In the genomic region with DNA sequence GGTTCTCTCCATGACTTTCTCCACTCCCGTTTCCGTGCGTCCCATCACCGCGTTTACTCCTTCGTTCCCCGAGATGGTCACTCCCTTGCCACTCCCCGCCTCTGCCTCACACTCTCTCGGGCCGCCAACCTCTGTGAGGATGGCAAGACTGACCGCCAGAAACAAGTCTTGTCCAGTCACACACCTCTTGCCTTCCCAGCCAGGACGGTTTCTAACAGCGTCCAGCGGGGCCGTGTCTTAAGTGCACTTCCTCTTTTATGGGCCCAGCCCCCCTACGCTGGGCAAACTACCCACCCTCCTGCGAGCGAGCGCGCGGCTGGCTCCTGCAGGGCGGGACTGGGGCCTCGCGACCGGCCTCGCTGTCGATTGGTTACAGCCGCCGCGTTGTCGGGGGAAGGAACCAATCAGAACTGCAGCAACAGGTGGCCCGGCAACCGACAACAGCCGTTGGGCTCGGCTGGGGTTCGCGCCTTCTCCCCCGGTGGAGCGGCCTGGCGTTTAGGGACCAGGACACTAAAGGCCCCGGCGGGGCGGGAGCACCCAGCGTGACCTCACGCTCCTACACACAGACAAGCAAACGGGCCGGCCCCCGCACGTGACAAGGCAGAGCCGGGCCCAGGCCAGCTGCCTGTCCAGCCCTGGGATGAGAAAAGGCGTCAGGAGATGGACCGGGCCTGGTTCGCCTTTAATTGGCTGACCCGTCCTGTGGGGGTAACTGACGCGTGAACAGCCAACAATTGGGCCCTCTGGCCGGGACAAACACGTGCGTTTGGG, we compare ENCODE assay signal across 1 cellular context.
TF ChIP-seq lines count a peak whose summit lies in the region.

No MANE protein-coding gene starts in this region.

TF ChIP-seq in K562, 482 proteins besides CTCF, POLR2A, EP300 and RAD21 (continues in another document):
- TF ChIP-seq FOSL1 (tag; conservative IDR thresholded peaks at IDR 0.05) (peak; percentile 67), U2AF2 (optimal IDR thresholded peaks at IDR 0.05; ENCODE audit: low read depth, low read length) (no peak), ZZZ3 (IDR thresholded peaks at IDR 0.05) (no peak), MBD1 (CRISPR knock-in tag; IDR thresholded peaks at IDR 0.05) (no peak), NEUROD1 (IDR thresholded peaks at IDR 0.05; ENCODE audit: borderline replicate concordance, low read depth, low read length, partially characterized antibody) (peak; percentile 82), ZNF445 (CRISPR knock-in tag; IDR thresholded peaks at IDR 0.05; ENCODE audit: low read depth) (peak; percentile 35; the same call in 1 of the 2 replicates), TCF7L2 (IDR thresholded peaks at IDR 0.05; ENCODE audit: low read depth, low read length) (no peak), POLR3G (IDR thresholded peaks at IDR 0.05; ENCODE audit: extremely low read depth, insufficient read length, insufficient replicate concordance) (no peak), YY1 (IDR thresholded peaks at IDR 0.05; ENCODE audit: borderline replicate concordance in 1 of 3, control insufficient read depth in 1 of 3, extremely low read depth in 1 of 3, insufficient read depth in 3 of 3, insufficient read length in 1 of 3, insufficient replicate concordance in 2 of 3, low read depth in 1 of 3, low read length in 2 of 3) (no peak), NRF1 (conservative IDR thresholded peaks at IDR 0.05 in 1 of 2, IDR thresholded peaks at IDR 0.05 in 1 of 2) (peak; percentile 68 to 74), MGA (IDR thresholded peaks at IDR 0.05) (peak; percentile 98), ZNF717 (CRISPR knock-in tag; IDR thresholded peaks at IDR 0.05) (no peak), PRPF4 (IDR thresholded peaks at IDR 0.05; ENCODE audit: insufficient read depth, low read depth, low read length, poor library complexity, severe bottlenecking) (no peak), SIN3A (IDR thresholded peaks at IDR 0.05; ENCODE audit: borderline replicate concordance in 2 of 2, control insufficient read depth in 1 of 2, low read depth in 2 of 2, low read length in 2 of 2) (peak in 1 of 2 experiments; percentile 84; a peak in 1 of 4 replicates), PATZ1 (CRISPR knock-in tag; IDR thresholded peaks at IDR 0.05; ENCODE audit: borderline replicate concordance) (no peak), ZNF3 (CRISPR knock-in tag; IDR thresholded peaks at IDR 0.05) (no peak), SIX5 (IDR thresholded peaks at IDR 0.05; ENCODE audit: borderline replicate concordance in 1 of 2, insufficient read depth in 1 of 2, low read depth in 1 of 2, low read length in 2 of 2) (no peak), ZNF212 (CRISPR knock-in tag; IDR thresholded peaks at IDR 0.05) (peak; percentile 55; the same call in 1 of the 2 replicates), FOXO4 (CRISPR knock-in tag; IDR thresholded peaks at IDR 0.05) (peak; percentile 71; the same call in 1 of the 2 replicates), HNRNPL (IDR thresholded peaks at IDR 0.05; ENCODE audit: low read depth, low read length) (peak; percentile 52; the same call in 1 of the 2 replicates), FOXA1 (IDR thresholded peaks at IDR 0.05; ENCODE audit: borderline replicate concordance) (no peak), KAT7 (CRISPR knock-in tag; IDR thresholded peaks at IDR 0.05; ENCODE audit: borderline replicate concordance) (peak; percentile 70; the same call in 1 of the 2 replicates), ZNF583 (CRISPR knock-in tag; IDR thresholded peaks at IDR 0.05) (peak; percentile 92), TCFL5 (CRISPR knock-in tag; conservative IDR thresholded peaks at IDR 0.05) (peak; percentile 61; the same call in 1 of the 2 replicates), ZKSCAN8 (CRISPR knock-in tag; IDR thresholded peaks at IDR 0.05) (no peak), ZBTB5 (IDR thresholded peaks at IDR 0.05) (no peak), NFRKB (IDR thresholded peaks at IDR 0.05; ENCODE audit: low read depth) (peak; percentile 22)
- TF ChIP-seq, protein P1, sequence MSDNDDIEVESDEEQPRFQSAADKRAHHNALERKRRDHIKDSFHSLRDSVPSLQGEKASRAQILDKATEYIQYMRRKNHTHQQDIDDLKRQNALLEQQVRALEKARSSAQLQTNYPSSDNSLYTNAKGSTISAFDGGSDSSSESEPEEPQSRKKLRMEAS (CRISPR knock-in tag; IDR thresholded peaks at IDR 0.05): peak; percentile 99
- TF ChIP-seq, protein P2, sequence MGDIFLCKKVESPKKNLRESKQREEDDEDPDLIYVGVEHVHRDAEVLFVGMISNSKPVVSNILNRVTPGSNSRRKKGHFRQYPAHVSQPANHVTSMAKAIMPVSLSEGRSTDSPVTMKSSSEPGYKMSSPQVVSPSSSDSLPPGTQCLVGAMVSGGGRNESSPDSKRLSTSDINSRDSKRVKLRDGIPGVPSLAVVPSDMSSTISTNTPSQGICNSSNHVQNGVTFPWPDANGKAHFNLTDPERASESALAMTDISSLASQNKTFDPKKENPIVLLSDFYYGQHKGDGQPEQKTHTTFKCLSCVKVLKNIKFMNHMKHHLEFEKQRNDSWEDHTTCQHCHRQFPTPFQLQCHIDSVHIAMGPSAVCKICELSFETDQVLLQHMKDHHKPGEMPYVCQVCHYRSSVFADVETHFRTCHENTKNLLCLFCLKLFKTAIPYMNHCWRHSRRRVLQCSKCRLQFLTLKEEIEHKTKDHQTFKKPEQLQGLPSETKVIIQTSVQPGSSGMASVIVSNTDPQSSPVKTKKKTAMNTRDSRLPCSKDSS (IDR thresholded peaks at IDR 0.05; ENCODE audit: low read depth, partially characterized antibody): no peak
